Comparison of ENCODE assay signal across 9 cellular contexts in genomic region chr2:69916151-69916550, GRCh38. TPM values are rescaled to one million over a fixed set of nuclear protein-coding genes. Genes with fewer than 3 reads are reported as not detected.
A peak's percentile ranks its signal among the peaks of the same experiment; 100 is the strongest.
DNase-seq lines count a peak whose midpoint lies in the region; ATAC-seq and TF ChIP-seq lines count a peak whose summit lies in the region.
"Had no signal": no experiment of that assay in that cellular context is flagged by ENCODE, and none has a peak within 500 bp of the region (broad histone marks: within the 10 kb centered on the region; RNA-seq: fewer than 3 reads in every experiment).

No MANE protein-coding gene starts in this region.

- H3K27me3 ChIP-seq in Panc1 (ENCODE audit: control insufficient read depth, insufficient read depth, low read length) (no peaks in the 10 kb centered on the region), rectal smooth muscle tissue (ENCODE audit: control insufficient read depth, insufficient read depth, low read length) (no peaks in the 10 kb centered on the region)

- CTCF ChIA-PET in Panc1 (lab: Charles Lee) = interaction anchor here (0.6 kb wide), 1 partner anchor 158 kb away, joined by 7 read pairs; no protein-coding TSS in a partner anchor

- H3K9me3 ChIP-seq in ES-I3 (ENCODE audit: control insufficient read depth, insufficient read depth, low read length) = no peaks in the 10 kb centered on the region
- no peaks in the 10 kb centered on the region for H3K9me3 ChIP-seq in Panc1 (ENCODE audit: control insufficient read depth, insufficient read depth, low read depth, low read length)

- in situ Hi-C loops in Panc1 (cut with HindIII; ENCODE audit: low pct_unique_long_range_greater_than_20kb, low sequenced_read_pairs) = no loop called here

- peak overlapping the region; percentile 63 to 80 for H3K4me3 ChIP-seq in Panc1 (ENCODE audit: low read depth in 2 of 2, low read length in 2 of 2)
- H3K4me3 ChIP-seq in epithelial cell of proximal tubule (ENCODE audit: low read depth, low read length) = peak overlapping the region; percentile 83
- peak overlapping the region; percentile 79 for H3K4me3 ChIP-seq in rectal smooth muscle tissue (ENCODE audit: low read length)

- peaks cover 2% of the 10 kb centered on the region; the same call in 1 of the 2 replicates for H3K36me3 ChIP-seq in ES-I3 (ENCODE audit: insufficient read depth, low read length)
- peaks cover 7% of the 10 kb centered on the region for H3K36me3 ChIP-seq in Panc1 (ENCODE audit: control insufficient read depth, insufficient read depth, low read length)
- H3K36me3 ChIP-seq in rectal smooth muscle tissue (ENCODE audit: control insufficient read depth, insufficient read depth, low read length) = peaks cover 9% of the 10 kb centered on the region

- POLR2A ChIA-PET in Panc1 (lab: Charles Lee) = no interaction called here

- ATAC-seq in Panc1 = no peak
- ATAC-seq in GM18498 (IDR thresholded peaks at IDR 0.05; ENCODE audit: unreplicated experiment) = no peak

- TSS peak; percentile 69 for BruUV-seq in Panc1 (replicated peaks; lab: Mats Ljungman, UMichigan)

- intact Hi-C loops in Panc1 (cut with micrococcal nuclease; ENCODE audit: unreplicated experiment) = no loop called here

- H3K4me1 ChIP-seq in ES-I3 (ENCODE audit: insufficient read depth, low read length) (no peaks in the 10 kb centered on the region), Panc1 (ENCODE audit: control insufficient read depth, insufficient read depth, low read length) (peaks cover 20% of the 10 kb centered on the region), rectal smooth muscle tissue (ENCODE audit: control insufficient read depth, insufficient read depth, low read length) (peaks cover 2% of the 10 kb centered on the region)

- H3K9ac ChIP-seq in ES-I3 (ENCODE audit: low read depth, low read length) (0 out of 2 replicates have a peak overlapping the region, but pooled peaks have one; percentile 70), rectal smooth muscle tissue (ENCODE audit: low read length) (no peak overlapping the region)

- DNase-seq in Panc1 (ENCODE audit: low read depth, low spot score) (no peak), epithelial cell of proximal tubule (ENCODE audit: low read depth) (no peak), T-helper 9 cell (no peak), COLO829 (ENCODE audit: low spot score) (no peak)
- no peak for DNase-seq in activated effector memory CD4-positive, alpha-beta T cell treated with Interleukin-2 at 50 U/mL for 16 hours
- DNase-seq: NCI-H1105 treated with DMSO at 0.1 percent for 48 hours had no signal

- H3K27ac ChIP-seq in Panc1 (ENCODE audit: low read length) (peak overlapping the region; percentile 55), rectal smooth muscle tissue (ENCODE audit: low read depth, low read length) (no peak overlapping the region)

- TF ChIP-seq CTCF in Panc1 (IDR thresholded peaks at IDR 0.05) (no peak), epithelial cell of proximal tubule (conservative IDR thresholded peaks at IDR 0.05; ENCODE audit: low read depth, low read length) (no peak)

RNA-seq across cellular contexts. Expression of gene MXD1, which starts 1.2 kb away (rescaled TPM):
- total RNA-seq in Panc1 (2021; ENCODE audit: unreplicated experiment) (6.5 TPM), epithelial cell of proximal tubule (2.2 and 3.4 TPM in 2 replicates)
- 3.0 TPM for polyA plus RNA-seq in Panc1 (2012; ENCODE audit: insufficient read length)

RNA-seq across cellular contexts. Expression of gene SNRNP27, which starts 22.4 kb away (rescaled TPM):
- total RNA-seq in Panc1 (2021; ENCODE audit: unreplicated experiment) (39.7 TPM), epithelial cell of proximal tubule (60.3 and 88.6 TPM in 2 replicates)
- polyA plus RNA-seq in Panc1 (2012; ENCODE audit: insufficient read length) = 26.5 TPM

RNA-seq across cellular contexts. Expression of gene ASPRV1, which starts 45.3 kb away (rescaled TPM):
- total RNA-seq in Panc1 (2021; ENCODE audit: unreplicated experiment) = 0.21 TPM
- polyA plus RNA-seq in Panc1 (2012; ENCODE audit: insufficient read length) = 0.27 TPM
- total RNA-seq in epithelial cell of proximal tubule = 0.14 and 0.69 TPM in 2 replicates
